Comparison of ENCODE assay signal across 8 cellular contexts in the genomic region with DNA sequence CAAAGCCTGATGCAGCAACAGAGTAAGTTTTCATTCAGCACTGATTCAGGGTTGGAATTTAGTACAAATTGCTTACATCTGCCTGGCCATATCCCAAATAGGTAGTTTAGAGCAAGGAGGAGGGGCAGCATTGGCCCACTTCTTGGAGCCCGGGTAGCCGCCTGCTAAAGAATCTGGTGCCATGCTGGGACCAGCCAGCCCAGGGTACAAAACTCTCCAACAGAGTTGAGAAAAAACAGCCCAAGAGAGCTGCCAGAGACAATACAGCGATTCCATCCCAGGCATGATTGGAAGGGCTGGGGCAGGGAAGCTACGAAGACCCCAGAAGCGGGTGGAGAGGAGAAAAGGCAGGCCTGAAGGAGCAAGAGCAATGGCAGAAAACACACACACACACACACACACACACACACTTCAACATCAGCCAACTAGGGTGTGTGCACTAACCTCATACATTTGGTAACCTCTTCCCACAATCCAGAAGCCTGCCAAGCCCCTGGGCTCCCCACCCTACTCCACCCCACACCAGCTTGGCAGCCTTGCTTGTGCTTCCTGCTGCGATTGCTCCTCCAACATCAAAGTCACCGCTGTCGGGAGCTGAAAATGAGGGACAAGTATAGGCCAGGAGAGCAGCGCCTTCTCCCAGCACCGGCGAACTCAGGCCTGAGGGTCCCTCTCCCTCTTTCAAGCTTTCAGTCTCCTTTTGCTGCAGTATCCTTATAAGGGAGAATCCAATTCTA. TPM values are rescaled to one million over a fixed set of nuclear protein-coding genes. Genes with fewer than 3 reads are reported as not detected.
DNase-seq lines count a peak whose midpoint lies in the region; ATAC-seq and TF ChIP-seq lines count a peak whose summit lies in the region.

No MANE protein-coding gene starts in this region.

- H3K27me3 Mint-ChIP-seq in CD4-positive, alpha-beta T cell, result no peaks in the 10 kb centered on the region
- no peaks in the 10 kb centered on the region for H3K27me3 Mint-ChIP-seq in naive B cell

- 7% methylated on average over 11 of the region's 11 CpGs for WGBS in esophagus muscularis mucosa

- H3K4me3 Mint-ChIP-seq in CD4-positive, alpha-beta T cell, result peak overlapping the region; percentile 86
- H3K4me3 Mint-ChIP-seq in naive B cell, result peak overlapping the region; percentile 97 to 99 (median 98)

- peak in 1 of 10 experiments; percentile 13 for DNase-seq in CD4-positive, alpha-beta T cell
- DNase-seq in UCSD-AML1 (lab: John Stamatoyannopoulos, UW; ENCODE audit: unreplicated experiment), result peak; percentile 59
- no peak for DNase-seq in esophagus muscularis mucosa (ENCODE audit: extremely low spot score)
- DNase-seq in naive B cell, result no peak
- DNase-seq in OCI-M1 (lab: John Stamatoyannopoulos, UW), result no peak

- H3K36me3 ChIP-seq in HUES48 (ENCODE audit: control insufficient read depth, insufficient read depth, low read length) (no peaks in the 10 kb centered on the region), esophagus muscularis mucosa (no peaks in the 10 kb centered on the region)

- intact Hi-C loops in CD4-positive, alpha-beta T cell (cut with DNase I, micrococcal nuclease), result loop anchor here in 1 of 2 experiments (5.0 kb wide), 1 partner anchor 49 kb away; no protein-coding TSS in a partner anchor
- intact Hi-C loops in esophagus muscularis mucosa (cut with DNase I), result no loop called here

- no peaks in the 10 kb centered on the region for H3K9me3 Mint-ChIP-seq in CD4-positive, alpha-beta T cell
- H3K9me3 Mint-ChIP-seq in naive B cell, result peaks cover 0 to 3% (median 0%) of the 10 kb centered on the region in 7 donors

- no peaks in the 10 kb centered on the region for H3K9me3 ChIP-seq in CD4-positive, alpha-beta T cell (ENCODE audit: control insufficient read depth, low read length)
- H3K9me3 ChIP-seq in HUES48 (ENCODE audit: control insufficient read depth, insufficient read depth, low read length) (no peaks in the 10 kb centered on the region), esophagus muscularis mucosa (no peaks in the 10 kb centered on the region)

- POLR2A ChIA-PET in CD4-positive, alpha-beta T cell (lab: Charles Lee), result interaction anchor here (0.9 to 6.0 kb wide), 20 partner anchors 8 to 83 kb away, joined by 3 to 79 read pairs (median 8); a partner anchor contains a TSS

- peak overlapping the region; percentile 88 for H3K27ac Mint-ChIP-seq in CD4-positive, alpha-beta T cell
- peak overlapping the region; percentile 93 to 99 (median 96) for H3K27ac Mint-ChIP-seq in naive B cell

- H3K4me1 Mint-ChIP-seq in CD4-positive, alpha-beta T cell (ENCODE audit: low read depth), result peaks cover 74% of the 10 kb centered on the region
- peaks cover 80 to 86% (median 84%) of the 10 kb centered on the region in 3 donors for H3K4me1 Mint-ChIP-seq in naive B cell

- peaks cover 22% of the 10 kb centered on the region for H3K36me3 Mint-ChIP-seq in CD4-positive, alpha-beta T cell (ENCODE audit: low read depth)
- peaks cover 17 to 22% of the 10 kb centered on the region in 2 donors for H3K36me3 Mint-ChIP-seq in naive B cell

- peak overlapping the region; percentile 90 for H3K9ac ChIP-seq in HUES48 (ENCODE audit: low read depth, low read length)

- peak overlapping the region; percentile 95 for H3K27ac ChIP-seq in CD4-positive, alpha-beta T cell (ENCODE audit: low read depth, low read length)
- H3K27ac ChIP-seq in HUES48 (ENCODE audit: low read depth, low read length) (peak overlapping the region; percentile 23), esophagus muscularis mucosa (replicated peaks in 1 of 4) (peak overlapping the region; percentile 85 to 95 (median 92))

- TF ChIP-seq EP300 in esophagus muscularis mucosa (IDR thresholded peaks at IDR 0.05), result no peak

- TF ChIP-seq CTCF in CD4-positive, alpha-beta T cell (IDR thresholded peaks at IDR 0.05), result no peak
- TF ChIP-seq CTCF in esophagus muscularis mucosa (IDR thresholded peaks at IDR 0.05), result no peak

- no peak for TF ChIP-seq POLR2A in esophagus muscularis mucosa (IDR thresholded peaks at IDR 0.05; ENCODE audit: low read depth)

- H3K4me3 ChIP-seq in HUES48 (ENCODE audit: low read depth, low read length), result peak overlapping the region; percentile 83
- H3K4me3 ChIP-seq in esophagus muscularis mucosa, result peak overlapping the region; percentile 71 to 87 (median 83)

- CTCF ChIA-PET in CD4-positive, alpha-beta T cell (lab: Charles Lee), result interaction anchor here (1.1 to 4.5 kb wide), 10 partner anchors 9 to 95 kb away, joined by 3 to 51 read pairs (median 8); no protein-coding TSS in a partner anchor

- H3K4me1 ChIP-seq in HUES48 (ENCODE audit: control insufficient read depth, insufficient read depth, low read length), result peaks cover 13% of the 10 kb centered on the region
- H3K4me1 ChIP-seq in esophagus muscularis mucosa, result peaks cover 29 to 59% (median 42%) of the 10 kb centered on the region in 4 donors

- no peaks in the 10 kb centered on the region for H3K27me3 ChIP-seq in CD4-positive, alpha-beta T cell (ENCODE audit: control insufficient read depth, insufficient read depth, low read length)
- H3K27me3 ChIP-seq in HUES48 (ENCODE audit: control insufficient read depth, insufficient read depth, low read length) (no peaks in the 10 kb centered on the region; the same call in 1 of the 2 replicates), esophagus muscularis mucosa (no peaks in the 10 kb centered on the region)

- ATAC-seq in CD4-positive, alpha-beta T cell (ENCODE audit: poor library complexity), result peak; percentile 3
- no peak for ATAC-seq in naive B cell (ENCODE audit: low read depth in 2 of 2)
- no peak for ATAC-seq in GM21390 (IDR thresholded peaks at IDR 0.05; ENCODE audit: unreplicated experiment)
- ATAC-seq in HG02759 (IDR thresholded peaks at IDR 0.05; ENCODE audit: unreplicated experiment), result no peak

RNA-seq across cellular contexts. Expression of a gene that starts 1.3 kb away (rescaled TPM):
- 10 to 100 TPM; 25.5 to 27.1 TPM for total RNA-seq in CD4-positive, alpha-beta T cell
- 10 to 100 TPM; 10.8 to 15.8 (median 13.6) TPM for total RNA-seq in esophagus muscularis mucosa
- 10 to 100 TPM in 3 of 6 donors, 1 to 10 TPM in 2, not detected in 1; 8.5 to 16.9 (median 10.6) TPM for polyA plus RNA-seq in naive B cell (ENCODE audit: low read depth in 6 of 6)

RNA-seq across cellular contexts. Expression of a gene that starts 22.9 kb away (rescaled TPM):
- total RNA-seq in CD4-positive, alpha-beta T cell, result 100 to 1,000 TPM; 260 to 266 TPM
- total RNA-seq in esophagus muscularis mucosa, result 10 to 100 TPM; 21.6 to 51.1 (median 28.5) TPM
- 10 to 100 TPM; 12.6 to 50.8 (median 28.2) TPM for polyA plus RNA-seq in naive B cell (ENCODE audit: low read depth in 6 of 6)

Comparison
In these comparisons a context has a peak if more than half of its experiments do, and no peak if none do; other contexts are left out.
1. H3K27ac ChIP-seq: peak in every context shown above with its lines; median percentile 95 in CD4-positive, alpha-beta T cell; 92 in esophagus muscularis mucosa; 23 in HUES48.
2. RNA of a gene that starts 22.9 kb away (total RNA-seq): 260 to 266 TPM in CD4-positive, alpha-beta T cell; 21.6 to 51.1 TPM in esophagus muscularis mucosa; every median in the first group is over 4 times any median in the second.